Comparison of ENCODE assay signal across 1 cellular context in genomic region chr2:96342085-96342484, GRCh38.
TF ChIP-seq lines count a peak whose summit lies in the region.

No MANE protein-coding gene starts in this region.

TF ChIP-seq in SK-N-SH treated with all-trans-retinoic acid at 6 μM for 48 hours, 23 proteins besides CTCF, POLR2A, EP300 and RAD21 (continued from another document):
- TF ChIP-seq CREB5 (CRISPR knock-in tag; IDR thresholded peaks at IDR 0.05; ENCODE audit: low read depth): 0 out of 2 replicates have a peak, but pooled peaks have one; percentile 51
